8 cellular contexts compared by ENCODE assay signal in genomic region chr10:50625663-50626062, GRCh38. TPM values are rescaled to one million over a fixed set of nuclear protein-coding genes. Genes with fewer than 3 reads are reported as not detected.
A peak's percentile ranks its signal among the peaks of the same experiment; 100 is the strongest.
DNase-seq lines count a peak whose midpoint lies in the region; ATAC-seq, FAIRE-seq and TF ChIP-seq lines count a peak whose summit lies in the region.

No MANE protein-coding gene starts in this region.

- FAIRE-seq in kidney (lab: Jason Lieb, UNC): no peak

- peaks cover 14% of the 10 kb centered on the region; the same call in 1 of the 2 replicates for H3K27me3 ChIP-seq in HUES64 (ENCODE audit: insufficient read depth, low read length)

- ATAC-seq in HG02588 (IDR thresholded peaks at IDR 0.05; ENCODE audit: unreplicated experiment) (no peak), HG03460 (IDR thresholded peaks at IDR 0.05; ENCODE audit: unreplicated experiment) (no peak)

- TF ChIP-seq CTCF in kidney (IDR thresholded peaks at IDR 0.05; ENCODE audit: borderline replicate concordance, extremely low read depth, insufficient read depth): no peak

- 0% methylated on average over 6 of the region's 6 CpGs for WGBS in HUES64

- peak overlapping the region; percentile 99 for H3K27ac ChIP-seq in HUES64 (ENCODE audit: low read depth, low read length)
- H3K27ac ChIP-seq in angular gyrus (ENCODE audit: low read depth, low read length): peak overlapping the region; percentile 92
- peak overlapping the region; percentile 99 to 100 for H3K27ac ChIP-seq in kidney (ENCODE audit: low read depth in 2 of 2, low read length in 2 of 2)
- peak overlapping the region; percentile 99 for H3K27ac ChIP-seq in temporal lobe (ENCODE audit: low read depth, low read length)

- H3K4me1 ChIP-seq in HUES64 (ENCODE audit: insufficient read depth, low read length): peaks cover 33% of the 10 kb centered on the region
- peaks cover 7 to 9% of the 10 kb centered on the region in 2 donors for H3K4me1 ChIP-seq in kidney (ENCODE audit: control insufficient read depth in 1 of 2, insufficient read depth in 1 of 2, low read depth in 1 of 2, low read length in 2 of 2)

- DNase-seq in AG20443 (ENCODE audit: low spot score): peak; percentile 13
- DNase-seq in kidney: no peak
- DNase-seq in COLO668 (lab: John Stamatoyannopoulos, UW; ENCODE audit: unreplicated experiment): no peak

- H3K9ac ChIP-seq in HUES64 (ENCODE audit: low read depth, low read length): peak overlapping the region; percentile 95
- H3K9ac ChIP-seq in kidney (ENCODE audit: low read length in 2 of 2): peak overlapping the region; percentile 57 to 98

- intact Hi-C loops in kidney (cut with DNase I): no loop called here

- H3K4me3 ChIP-seq in HUES64 (ENCODE audit: low read length): peak overlapping the region; percentile 84
- H3K4me3 ChIP-seq in kidney (ENCODE audit: low read length in 2 of 2): peak overlapping the region; percentile 88 to 92

- no peaks in the 10 kb centered on the region for H3K36me3 ChIP-seq in HUES64 (ENCODE audit: insufficient read depth, low read length)
- no peaks in the 10 kb centered on the region for H3K36me3 ChIP-seq in kidney (ENCODE audit: control insufficient read depth in 1 of 2, insufficient read depth in 2 of 2, low read length in 2 of 2)

- H3K9me3 ChIP-seq in HUES64 (ENCODE audit: insufficient read depth, low read depth, low read length) (no peaks in the 10 kb centered on the region), kidney (ENCODE audit: control insufficient read depth in 1 of 2, low read length in 2 of 2) (no peaks in the 10 kb centered on the region)

RNA-seq across cellular contexts. Expression of gene SGMS1, which starts 1.9 kb away (rescaled TPM):
- polyA plus RNA-seq in HUES64 (2013, experiment 1 of 2): 8.3 TPM
- polyA plus RNA-seq in HUES64 (2013, experiment 2 of 2): 7.6 TPM
- 100 TPM for total RNA-seq in kidney
- polyA plus RNA-seq in kidney (ENCODE audit: insufficient read depth, low read depth, low replicate concordance): 13.6 TPM
- 26.6 TPM for total RNA-seq in temporal lobe
